In the genomic region with DNA sequence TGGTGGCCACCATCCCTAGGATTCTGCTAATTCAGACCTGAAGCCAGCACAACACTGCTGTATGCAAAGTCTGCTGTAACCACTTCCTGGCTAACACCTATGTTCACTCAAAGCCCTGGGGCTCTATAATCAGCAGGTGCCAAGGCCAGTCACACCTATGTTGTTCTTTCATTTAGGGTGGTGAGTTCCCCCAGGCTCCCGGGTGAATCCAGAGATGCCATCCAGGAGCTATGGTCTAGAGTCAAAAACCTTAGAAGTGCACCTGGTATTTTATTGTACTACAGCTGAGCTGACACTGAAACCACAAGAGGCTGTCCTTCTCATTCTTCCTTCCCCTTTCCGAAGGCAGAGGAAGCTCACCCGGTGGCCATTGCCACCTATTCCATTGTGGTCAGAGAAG, we compare ENCODE assay signal across 8 cellular contexts. TPM values are rescaled to one million over a fixed set of nuclear protein-coding genes. Genes with fewer than 3 reads are reported as not detected.
DNase-seq lines count a peak whose midpoint lies in the region; ATAC-seq and TF ChIP-seq lines count a peak whose summit lies in the region.

No MANE protein-coding gene starts in this region.

- POLR2A ChIA-PET in WTC11 (lab: Charles Lee) = no interaction called here

- TF ChIP-seq CTCF in WTC11 (IDR thresholded peaks at IDR 0.05) (no peak), osteocyte (IDR thresholded peaks at IDR 0.05) (no peak), type B pancreatic cell (conservative IDR thresholded peaks at IDR 0.05) (no peak)

- ATAC-seq in GM19324 (IDR thresholded peaks at IDR 0.05; ENCODE audit: low FRiP score, unreplicated experiment) (peak; percentile 100), HG03159 (IDR thresholded peaks at IDR 0.05; ENCODE audit: unreplicated experiment) (peak; percentile 97), WTC11 (peak; percentile 60)

- CTCF ChIA-PET in WTC11 (lab: Charles Lee) = no interaction called here

- H3K9me3 Mint-ChIP-seq in WTC11 (peaks cover 32% of the 10 kb centered on the region), osteocyte (ENCODE audit: unreplicated experiment) (peaks cover 14% of the 10 kb centered on the region), type B pancreatic cell (no peaks in the 10 kb centered on the region)

- H3K4me3 Mint-ChIP-seq in WTC11 (no peak overlapping the region), osteocyte (ENCODE audit: unreplicated experiment) (no peak overlapping the region), type B pancreatic cell (no peak overlapping the region)

- H3K27me3 Mint-ChIP-seq in WTC11 (ENCODE audit: low read depth) = no peaks in the 10 kb centered on the region; the same call in 1 of the 2 replicates
- H3K27me3 Mint-ChIP-seq in osteocyte (ENCODE audit: unreplicated experiment) = peaks cover 5% of the 10 kb centered on the region
- H3K27me3 Mint-ChIP-seq in type B pancreatic cell = no peaks in the 10 kb centered on the region

- peaks cover 26% of the 10 kb centered on the region for H3K36me3 Mint-ChIP-seq in WTC11
- no peaks in the 10 kb centered on the region for H3K36me3 Mint-ChIP-seq in osteocyte (ENCODE audit: unreplicated experiment)
- H3K36me3 Mint-ChIP-seq in type B pancreatic cell = no peaks in the 10 kb centered on the region

- DNase-seq in DMS153 (lab: John Stamatoyannopoulos, UW) = peak; percentile 71
- no peak for DNase-seq in WTC11 (ENCODE audit: low spot score)
- no peak for DNase-seq in DMS79 (lab: John Stamatoyannopoulos, UW)
- no peak for DNase-seq in osteocyte (ENCODE audit: extremely low spot score, unreplicated experiment)
- no peak for DNase-seq in NCI-H2227 treated with DMSO at 0.1 percent for 48 hours (lab: John Stamatoyannopoulos, UW)
- DNase-seq in type B pancreatic cell (ENCODE audit: extremely low spot score, unreplicated experiment) = no peak

- H3K27ac Mint-ChIP-seq in WTC11 (no peak overlapping the region), osteocyte (ENCODE audit: unreplicated experiment) (no peak overlapping the region), type B pancreatic cell (no peak overlapping the region)

- no peaks in the 10 kb centered on the region for H3K4me1 Mint-ChIP-seq in WTC11
- H3K4me1 Mint-ChIP-seq in osteocyte (ENCODE audit: unreplicated experiment) = no peaks in the 10 kb centered on the region
- H3K4me1 Mint-ChIP-seq in type B pancreatic cell (ENCODE audit: unreplicated experiment) = no peaks in the 10 kb centered on the region

TF ChIP-seq in WTC11, 78 proteins besides CTCF, POLR2A, EP300 and RAD21:
- TF ChIP-seq ZNF396 (CRISPR knock-in tag; IDR thresholded peaks at IDR 0.05; ENCODE audit: borderline replicate concordance) (no peak), ZNF219 (CRISPR knock-in tag; IDR thresholded peaks at IDR 0.05; ENCODE audit: borderline replicate concordance) (no peak), ZMAT4 (CRISPR knock-in tag; IDR thresholded peaks at IDR 0.05) (no peak), FOXK1 (CRISPR knock-in tag; IDR thresholded peaks at IDR 0.05) (no peak), ZNF423 (CRISPR knock-in tag; IDR thresholded peaks at IDR 0.05) (no peak)
- TF ChIP-seq, protein P1, sequence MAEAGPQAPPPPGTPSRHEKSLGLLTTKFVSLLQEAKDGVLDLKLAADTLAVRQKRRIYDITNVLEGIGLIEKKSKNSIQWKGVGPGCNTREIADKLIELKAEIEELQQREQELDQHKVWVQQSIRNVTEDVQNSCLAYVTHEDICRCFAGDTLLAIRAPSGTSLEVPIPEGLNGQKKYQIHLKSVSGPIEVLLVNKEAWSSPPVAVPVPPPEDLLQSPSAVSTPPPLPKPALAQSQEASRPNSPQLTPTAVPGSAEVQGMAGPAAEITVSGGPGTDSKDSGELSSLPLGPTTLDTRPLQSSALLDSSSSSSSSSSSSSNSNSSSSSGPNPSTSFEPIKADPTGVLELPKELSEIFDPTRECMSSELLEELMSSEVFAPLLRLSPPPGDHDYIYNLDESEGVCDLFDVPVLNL (CRISPR knock-in tag; IDR thresholded peaks at IDR 0.05; ENCODE audit: borderline replicate concordance, low read depth) = no peak
- TF ChIP-seq, protein P2, sequence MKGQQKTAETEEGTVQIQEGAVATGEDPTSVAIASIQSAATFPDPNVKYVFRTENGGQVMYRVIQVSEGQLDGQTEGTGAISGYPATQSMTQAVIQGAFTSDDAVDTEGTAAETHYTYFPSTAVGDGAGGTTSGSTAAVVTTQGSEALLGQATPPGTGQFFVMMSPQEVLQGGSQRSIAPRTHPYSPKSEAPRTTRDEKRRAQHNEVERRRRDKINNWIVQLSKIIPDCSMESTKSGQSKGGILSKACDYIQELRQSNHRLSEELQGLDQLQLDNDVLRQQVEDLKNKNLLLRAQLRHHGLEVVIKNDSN (CRISPR knock-in tag; IDR thresholded peaks at IDR 0.05) = no peak

RNA-seq across cellular contexts. Expression of gene CCDC141, which starts 46.2 kb away (rescaled TPM):
- 8.5 to 10.2 TPM (median 8.8 TPM) in 3 replicates for total RNA-seq in WTC11 (2021)
- total RNA-seq in osteocyte = not detected in 2 replicates
- 4.0 and 4.4 TPM in 2 replicates for total RNA-seq in type B pancreatic cell (ENCODE audit: low replicate concordance)
